Comparison of ENCODE assay signal across 29 cellular contexts in genomic region chr20:11846131-11846530, GRCh38.
"Had no signal": no experiment of that assay in that cellular context is flagged by ENCODE, and none has a peak within 500 bp of the region (broad histone marks: within the 10 kb centered on the region; RNA-seq: fewer than 3 reads in every experiment).

No MANE protein-coding gene starts in this region.

- H3K4me1 ChIP-seq: parathyroid adenoma, psoas muscle, spleen, tibial artery, upper lobe of left lung had no signal

- H2AFZ ChIP-seq: neural progenitor cell, parathyroid adenoma had no signal

- H3K4me3 ChIP-seq: neural progenitor cell, ovary, psoas muscle, skin epidermis, smooth muscle cell, spleen, suprapubic skin, testis, tibial artery, transverse colon, upper lobe of left lung, vagina had no signal

- DNase-seq: naive thymus-derived CD4-positive, alpha-beta T cell; natural killer cell; occipital lobe; ovary; posterior cingulate gyrus; psoas muscle; right cardiac atrium; spleen; stimulated activated CD4-positive, alpha-beta T cell treated with anti-CD3 and anti-CD28 coated beads, Interleukin-12 subunit alpha, Interleukin-12 subunit beta, amount 100 ng/mL, for 4 hours; stimulated activated CD4-positive, alpha-beta T cell treated with anti-CD3 and anti-CD28 coated beads, Interleukin-1b, Interleukin-23, amount 100 ng/mL, for 48 hours; stimulated activated CD4-positive, alpha-beta T cell treated with anti-CD3 and anti-CD28 coated beads, Interleukin-2, amount 100 ng/mL, for 48 hours; stimulated activated CD4-positive, alpha-beta T cell treated with anti-CD3 and anti-CD28 coated beads, Interleukin-4, amount 100 ng/mL, for 24 hours; stimulated activated naive CD4-positive, alpha-beta T cell; stimulated activated naive CD8-positive, alpha-beta T cell treated with anti-CD3 and anti-CD28 coated beads, Interleukin-15, amount 100 ng/mL, for 72 hours; stimulated activated naive CD8-positive, alpha-beta T cell treated with anti-CD3 and anti-CD28 coated beads, Interleukin-15, Interleukin-2, amounts not matched to agents 100 U/mL and 50 U/mL, for 24 hours; substantia nigra; testis; tibial artery; transverse colon; upper lobe of left lung had no signal

- H3K36me3 ChIP-seq: neural progenitor cell, ovary, spleen, suprapubic skin, tibial artery, transverse colon, upper lobe of left lung, vagina had no signal

- H3K27me3 ChIP-seq: neural progenitor cell, ovary, spleen, suprapubic skin, testis, tibial artery, transverse colon, upper lobe of left lung, vagina had no signal

- H3K9me3 ChIP-seq: ovary, psoas muscle, suprapubic skin, testis, tibial artery, transverse colon, upper lobe of left lung, vagina had no signal

- H3K4me2 ChIP-seq: neural progenitor cell, smooth muscle cell had no signal

- H3K27ac ChIP-seq: neural progenitor cell, ovary, parathyroid adenoma, psoas muscle, skin epidermis, spleen, suprapubic skin, testis, tibial artery, transverse colon, upper lobe of left lung, vagina had no signal

- H3K79me2 ChIP-seq: parathyroid adenoma had no signal

- ATAC-seq: naive thymus-derived CD4-positive, alpha-beta T cell; natural killer cell; psoas muscle; right cardiac atrium; sciatic nerve; stimulated activated memory B cell treated with anti-CD40 and anti-IgM and Interleukin-4, amounts not matched to agents 10 μg/mL and 1 μg/mL and 100 μg/mL, for 72 hours; stimulated activated naive CD8-positive, alpha-beta T cell treated with anti-CD3 and anti-CD28 coated beads, Interleukin-15, amount 100 ng/mL, for 72 hours; stimulated activated naive CD8-positive, alpha-beta T cell treated with anti-CD3 and anti-CD28 coated beads, Interleukin-15, Interleukin-2, amounts not matched to agents 100 U/mL and 50 U/mL, for 24 hours had no signal

- H3K9ac ChIP-seq: neural progenitor cell, parathyroid adenoma had no signal

- FAIRE-seq: urothelium cell line had no signal
